In genomic region chr16:80369559-80369958, GRCh38 we compare ENCODE assay signal across 8 cellular contexts.
DNase-seq lines count a peak whose midpoint lies in the region; ATAC-seq, FAIRE-seq and TF ChIP-seq lines count a peak whose summit lies in the region.

No MANE protein-coding gene starts in this region.

- H3K9me3 ChIP-seq in mucosa of descending colon: no peaks in the 10 kb centered on the region

- no peak for FAIRE-seq in GM19239 (lab: Jason Lieb, UNC)

- intact Hi-C loops in mucosa of descending colon (cut with DNase I, micrococcal nuclease): no loop called here
- intact Hi-C loops in activated T-helper 2 cell treated with anti-CD3 and anti-CD28 coated beads, Interferon-gamma antibody, Interleukin-2, Interleukin-4, amounts not matched to agents 10 μg/mL and 5 μg/mL and 100 μg/mL, durations not matched to agents 14 hours and 24 hours and 36 hours (cut with micrococcal nuclease): no loop called here

- H3K36me3 Mint-ChIP-seq in activated T-helper 2 cell treated with anti-CD3 and anti-CD28 coated beads, Interferon-gamma antibody, Interleukin-2, Interleukin-4, amounts not matched to agents 10 μg/mL and 5 μg/mL and 100 μg/mL, durations not matched to agents 14 hours and 24 hours and 36 hours (ENCODE audit: low read depth): no peaks in the 10 kb centered on the region

- peaks cover 3% of the 10 kb centered on the region for H3K9me3 Mint-ChIP-seq in activated T-helper 2 cell treated with anti-CD3 and anti-CD28 coated beads, Interferon-gamma antibody, Interleukin-2, Interleukin-4, amounts not matched to agents 10 μg/mL and 5 μg/mL and 100 μg/mL, durations not matched to agents 14 hours and 24 hours and 36 hours

- no peak overlapping the region for H3K4me3 Mint-ChIP-seq in activated T-helper 2 cell treated with anti-CD3 and anti-CD28 coated beads, Interferon-gamma antibody, Interleukin-2, Interleukin-4, amounts not matched to agents 10 μg/mL and 5 μg/mL and 100 μg/mL, durations not matched to agents 14 hours and 24 hours and 36 hours (ENCODE audit: low read depth)

- DNase-seq in GM04504 (ENCODE audit: low read depth) (peak; percentile 35), NCI-H748 (lab: John Stamatoyannopoulos, UW; ENCODE audit: unreplicated experiment) (peak; percentile 58), epithelial cell of esophagus (ENCODE audit: low read depth) (peak; percentile 74), mucosa of descending colon (peak in 2 of 3 donors; percentile 55 to 64), SIG-M5 (lab: John Stamatoyannopoulos, UW) (no peak), GM19239 (ENCODE audit: insufficient read length, low spot score) (no peak)
- DNase-seq in activated T-helper 2 cell treated with anti-CD3 and anti-CD28 coated beads, Interferon-gamma antibody, Interleukin-2, Interleukin-4, amounts not matched to agents 10 μg/mL and 5 μg/mL and 100 μg/mL, durations not matched to agents 14 hours and 24 hours and 36 hours (ENCODE audit: low spot score): no peak

- H3K27ac Mint-ChIP-seq in activated T-helper 2 cell treated with anti-CD3 and anti-CD28 coated beads, Interferon-gamma antibody, Interleukin-2, Interleukin-4, amounts not matched to agents 10 μg/mL and 5 μg/mL and 100 μg/mL, durations not matched to agents 14 hours and 24 hours and 36 hours: no peak overlapping the region

- TF ChIP-seq CTCF in epithelial cell of esophagus (IDR thresholded peaks at IDR 0.05; ENCODE audit: insufficient read depth, low read depth, low read length, missing control alignments) (peak; percentile 83), mucosa of descending colon (IDR thresholded peaks at IDR 0.05) (no peak)

- peaks cover 2% of the 10 kb centered on the region for H3K27me3 Mint-ChIP-seq in activated T-helper 2 cell treated with anti-CD3 and anti-CD28 coated beads, Interferon-gamma antibody, Interleukin-2, Interleukin-4, amounts not matched to agents 10 μg/mL and 5 μg/mL and 100 μg/mL, durations not matched to agents 14 hours and 24 hours and 36 hours (ENCODE audit: low read depth)

- no peaks in the 10 kb centered on the region for H3K4me1 Mint-ChIP-seq in activated T-helper 2 cell treated with anti-CD3 and anti-CD28 coated beads, Interferon-gamma antibody, Interleukin-2, Interleukin-4, amounts not matched to agents 10 μg/mL and 5 μg/mL and 100 μg/mL, durations not matched to agents 14 hours and 24 hours and 36 hours (ENCODE audit: low read depth)

- H3K36me3 ChIP-seq in mucosa of descending colon (ENCODE audit: low read depth): no peaks in the 10 kb centered on the region

- H3K4me3 ChIP-seq in epithelial cell of esophagus (ENCODE audit: low read length) (no peak overlapping the region), mucosa of descending colon (no peak overlapping the region)

- no peaks in the 10 kb centered on the region for H3K4me1 ChIP-seq in mucosa of descending colon (ENCODE audit: low read depth)

- ATAC-seq in mucosa of descending colon: peak; percentile 66
- ATAC-seq in HG02970 (IDR thresholded peaks at IDR 0.05; ENCODE audit: low FRiP score, unreplicated experiment): no peak

Comparison
In these comparisons a context has a peak if more than half of its experiments do, and no peak if none do; other contexts are left out.
1. DNase-seq: peak in GM04504 (single experiment), NCI-H748 (single experiment), epithelial cell of esophagus (single experiment) and mucosa of descending colon (2 of 3); none in activated T-helper 2 cell treated with anti-CD3 and anti-CD28 coated beads, Interferon-gamma antibody, Interleukin-2, Interleukin-4, amounts not matched to agents 10 μg/mL and 5 μg/mL and 100 μg/mL, durations not matched to agents 14 hours and 24 hours and 36 hours (single experiment), SIG-M5 (single experiment) and GM19239 (single experiment).